ENCODE assay signal across 16 cellular contexts in genomic region chr11:131483453-131483852, GRCh38.
DNase-seq lines count a peak whose midpoint lies in the region; ATAC-seq and TF ChIP-seq lines count a peak whose summit lies in the region.
"Had no signal": no experiment of that assay in that cellular context is flagged by ENCODE, and none has a peak within 500 bp of the region (broad histone marks: within the 10 kb centered on the region; RNA-seq: fewer than 3 reads in every experiment).

No MANE protein-coding gene starts in this region.

- H4K20me1 ChIP-seq in GM23338 (replicated peaks; ENCODE audit: insufficient read depth), result 0 out of 2 replicates have a peak, but pooled peaks cover 5% of the 10 kb centered on the region
- H4K20me1 ChIP-seq: BLaER1 had no signal

- no peaks in the 10 kb centered on the region for H3K9me3 Mint-ChIP-seq in GM23338

- no peaks in the 10 kb centered on the region for H3K27me3 ChIP-seq in GM23338 (ENCODE audit: insufficient read depth)
- no peaks in the 10 kb centered on the region for H3K27me3 ChIP-seq in left lung
- H3K27me3 ChIP-seq: BLaER1 had no signal

- H3K4me3 Mint-ChIP-seq in GM23338, result no peak overlapping the region
- H3K4me3 Mint-ChIP-seq: CD14-positive monocyte; CD4-positive, alpha-beta memory T cell had no signal

- no peak overlapping the region for H3K4me2 ChIP-seq in GM23338
- H3K4me2 ChIP-seq: BLaER1 had no signal

- no peaks in the 10 kb centered on the region for H3K27me3 Mint-ChIP-seq in GM23338 (ENCODE audit: insufficient read depth, low read depth, poor library complexity)
- H3K27me3 Mint-ChIP-seq: CD4-positive, alpha-beta memory T cell had no signal

- intact Hi-C loops in left lung (cut with DNase I), result no loop called here

- no peaks in the 10 kb centered on the region for H3K9me3 ChIP-seq in left lung
- H3K9me3 ChIP-seq: BLaER1 had no signal

- peaks cover 8% of the 10 kb centered on the region for H3K4me1 Mint-ChIP-seq in GM23338
- H3K4me1 Mint-ChIP-seq: CD14-positive monocyte; CD4-positive, alpha-beta memory T cell had no signal

- no peaks in the 10 kb centered on the region for H3K9me2 ChIP-seq in GM23338 (ENCODE audit: insufficient read depth)

- no peak overlapping the region for H2AFZ ChIP-seq in GM23338

- no peak overlapping the region for H3K27ac ChIP-seq in GM23338 (ENCODE audit: low read depth)
- peak overlapping the region; percentile 58 for H3K27ac ChIP-seq in cingulate gyrus (ENCODE audit: low read depth, low read length)
- H3K27ac ChIP-seq in left lung, result no peak overlapping the region
- H3K27ac ChIP-seq: BLaER1 had no signal

- no peaks in the 10 kb centered on the region for H3K36me3 Mint-ChIP-seq in GM23338 (ENCODE audit: low read depth)
- H3K36me3 Mint-ChIP-seq: CD14-positive monocyte; CD4-positive, alpha-beta memory T cell had no signal

- no peaks in the 10 kb centered on the region for H3K79me2 ChIP-seq in GM23338 (replicated peaks; ENCODE audit: insufficient read depth)

- H3K4me3 ChIP-seq in GM23338 (no peak overlapping the region), left lung (no peak overlapping the region)
- H3K4me3 ChIP-seq: BLaER1, GM12878 had no signal

- no peaks in the 10 kb centered on the region for H3K36me3 ChIP-seq in GM23338 (ENCODE audit: insufficient read depth)
- no peaks in the 10 kb centered on the region for H3K36me3 ChIP-seq in left lung
- H3K36me3 ChIP-seq: BLaER1 had no signal

- H3K4me1 ChIP-seq in GM23338 (ENCODE audit: insufficient read depth) (no peaks in the 10 kb centered on the region), left lung (no peaks in the 10 kb centered on the region)
- H3K4me1 ChIP-seq: BLaER1 had no signal

- no peak for TF ChIP-seq CTCF in GM23338 (conservative IDR thresholded peaks at IDR 0.05; ENCODE audit: low read depth in 2 of 2)
- TF ChIP-seq CTCF in left lung (IDR thresholded peaks at IDR 0.05), result no peak

- H3K27ac Mint-ChIP-seq in GM23338, result no peak overlapping the region
- H3K27ac Mint-ChIP-seq: CD4-positive, alpha-beta memory T cell had no signal

- no peaks in the 10 kb centered on the region for H3F3A ChIP-seq in GM23338 (replicated peaks; ENCODE audit: low read depth)

- ATAC-seq in GM23338 (peak; percentile 52), left lung (no peak), HG03439 (IDR thresholded peaks at IDR 0.05; ENCODE audit: unreplicated experiment) (no peak)
- ATAC-seq: GM12878 had no signal

- no peak for DNase-seq in GM23338 (ENCODE audit: low spot score)
- peak; percentile 72 for DNase-seq in medulla oblongata (ENCODE audit: extremely low spot score)
- DNase-seq in pons (ENCODE audit: low spot score), result peak; percentile 46
- no peak for DNase-seq in left lung
- DNase-seq in COLO668 (lab: John Stamatoyannopoulos, UW; ENCODE audit: unreplicated experiment), result no peak
- DNase-seq: 8988T; Calu3; CD4-positive, alpha-beta memory T cell; DMS79 treated with DMSO at 0.1 percent for 48 hours; HCEC 1CT; IMR-90 had no signal

TF ChIP-seq in GM23338, 12 proteins besides CTCF, POLR2A, EP300 and RAD21:
- TF ChIP-seq CREB1 (CRISPR knock-in tag; IDR thresholded peaks at IDR 0.05; ENCODE audit: low read depth) (no peak), ZNF114 (CRISPR knock-in tag; IDR thresholded peaks at IDR 0.05) (no peak), ZNF331 (CRISPR knock-in tag; IDR thresholded peaks at IDR 0.05; ENCODE audit: low read depth) (no peak), POLR2AphosphoS5 (IDR thresholded peaks at IDR 0.05; ENCODE audit: low read depth) (no peak), NANOG (IDR thresholded peaks at IDR 0.05; ENCODE audit: borderline replicate concordance) (no peak), EZH2 (IDR thresholded peaks at IDR 0.05; ENCODE audit: low read depth, unreplicated experiment) (no peak), ZNF462 (CRISPR knock-in tag; IDR thresholded peaks at IDR 0.05) (no peak)
TF ChIP-seq in GM23338: peak in this region for 0.

Comparison
In these comparisons a context has a peak if more than half of its experiments do, and no peak if none do; other contexts are left out.
1. DNase-seq: peak in medulla oblongata (single experiment) and pons (single experiment); none in GM23338 (single experiment), left lung (0 of 2) and COLO668 (single experiment).